Comparison of ENCODE assay signal across 1 cellular context in genomic region chr21:41877901-41878830, GRCh38.
TF ChIP-seq lines count a peak whose summit lies in the region.

No MANE protein-coding gene starts in this region.

TF ChIP-seq in HEK293, 187 proteins besides CTCF, POLR2A, EP300 and RAD21 (continued from another document and continues in another):
- TF ChIP-seq ZSCAN5A (tag by site-specific recombination; IDR thresholded peaks at IDR 0.05) (0 out of 2 replicates have a peak, but pooled peaks have one; percentile 35), KLF1 (tag by site-specific recombination; IDR thresholded peaks at IDR 0.05) (peak; percentile 57), PRDM1 (tag by site-specific recombination; IDR thresholded peaks at IDR 0.05) (peak; percentile 87), ZNF239 (tag by site-specific recombination; IDR thresholded peaks at IDR 0.05) (no peak), ZNF132 (tag by site-specific recombination; IDR thresholded peaks at IDR 0.05; ENCODE audit: borderline replicate concordance) (no peak), ZNF335 (tag by site-specific recombination; conservative IDR thresholded peaks at IDR 0.05) (peak; percentile 56), ZEB2 (tag by site-specific recombination; IDR thresholded peaks at IDR 0.05) (peak; percentile 53; the same call in 1 of the 2 replicates), ZNF18 (tag by site-specific recombination; IDR thresholded peaks at IDR 0.05) (peak; percentile 93), ZNF248 (tag by site-specific recombination; IDR thresholded peaks at IDR 0.05) (no peak), ZFHX2 (tag by site-specific recombination; conservative IDR thresholded peaks at IDR 0.05) (peak; percentile 30; the same call in 1 of the 2 replicates), KLF10 (tag by site-specific recombination; IDR thresholded peaks at IDR 0.05) (peak; percentile 31; the same call in 1 of the 2 replicates), SALL2 (tag by site-specific recombination; IDR thresholded peaks at IDR 0.05; ENCODE audit: borderline replicate concordance) (no peak), KLF8 (tag by site-specific recombination; IDR thresholded peaks at IDR 0.05) (peak; percentile 67), ZNF776 (tag by site-specific recombination; IDR thresholded peaks at IDR 0.05; ENCODE audit: borderline replicate concordance) (no peak), WT1 (tag by site-specific recombination; IDR thresholded peaks at IDR 0.05) (no peak), ZNF184 (tag by site-specific recombination; IDR thresholded peaks at IDR 0.05) (0 out of 2 replicates have a peak, but pooled peaks have one; percentile 11), ZNF350 (tag by site-specific recombination; IDR thresholded peaks at IDR 0.05) (no peak), ZNF26 (tag by site-specific recombination; IDR thresholded peaks at IDR 0.05) (no peak), ZNF677 (tag by site-specific recombination; IDR thresholded peaks at IDR 0.05) (no peak), ZNF302 (tag by site-specific recombination; IDR thresholded peaks at IDR 0.05; ENCODE audit: low read depth) (no peak), GLIS2 (tag by site-specific recombination; IDR thresholded peaks at IDR 0.05) (peak; percentile 84), GFI1B (tag by site-specific recombination; IDR thresholded peaks at IDR 0.05) (no peak), ZFP3 (tag by site-specific recombination; IDR thresholded peaks at IDR 0.05; ENCODE audit: low read depth) (no peak), ZNF10 (tag by site-specific recombination; IDR thresholded peaks at IDR 0.05) (peak; percentile 65), OSR2 (tag by site-specific recombination; IDR thresholded peaks at IDR 0.05) (peak; percentile 65), BCL11A (tag by site-specific recombination; IDR thresholded peaks at IDR 0.05; ENCODE audit: low read depth) (peak; percentile 9; the same call in 1 of the 2 replicates), ZNF214 (tag by site-specific recombination; IDR thresholded peaks at IDR 0.05; ENCODE audit: borderline replicate concordance) (no peak), ZNF529 (tag by site-specific recombination; IDR thresholded peaks at IDR 0.05; ENCODE audit: insufficient replicate concordance) (peak; percentile 3), ZNF366 (tag by site-specific recombination; conservative IDR thresholded peaks at IDR 0.05) (peak; percentile 59; the same call in 1 of the 2 replicates), ZNF660 (tag by site-specific recombination; IDR thresholded peaks at IDR 0.05) (no peak), TCF7L2 (IDR thresholded peaks at IDR 0.05; ENCODE audit: borderline replicate concordance, low read depth, low read length) (no peak), ZSCAN23 (tag by site-specific recombination; IDR thresholded peaks at IDR 0.05) (peak; percentile 39; the same call in 1 of the 2 replicates), MZF1 (tag by site-specific recombination; IDR thresholded peaks at IDR 0.05; ENCODE audit: borderline replicate concordance) (no peak), ZNF561 (tag by site-specific recombination; IDR thresholded peaks at IDR 0.05; ENCODE audit: borderline replicate concordance) (no peak; the same call in 1 of the 2 replicates), ATF2 (tag by site-specific recombination; IDR thresholded peaks at IDR 0.05; ENCODE audit: low read depth) (peak; percentile 71), ZBTB17 (tag by site-specific recombination; IDR thresholded peaks at IDR 0.05) (peak; percentile 69), ZNF664 (tag by site-specific recombination; IDR thresholded peaks at IDR 0.05) (no peak)
- TF ChIP-seq, protein P1, sequence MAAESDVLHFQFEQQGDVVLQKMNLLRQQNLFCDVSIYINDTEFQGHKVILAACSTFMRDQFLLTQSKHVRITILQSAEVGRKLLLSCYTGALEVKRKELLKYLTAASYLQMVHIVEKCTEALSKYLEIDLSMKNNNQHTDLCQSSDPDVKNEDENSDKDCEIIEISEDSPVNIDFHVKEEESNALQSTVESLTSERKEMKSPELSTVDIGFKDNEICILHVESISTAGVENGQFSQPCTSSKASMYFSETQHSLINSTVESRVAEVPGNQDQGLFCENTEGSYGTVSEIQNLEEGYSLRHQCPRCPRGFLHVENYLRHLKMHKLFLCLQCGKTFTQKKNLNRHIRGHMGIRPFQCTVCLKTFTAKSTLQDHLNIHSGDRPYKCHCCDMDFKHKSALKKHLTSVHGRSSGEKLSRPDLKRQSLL (tag by site-specific recombination; IDR thresholded peaks at IDR 0.05): no peak
- TF ChIP-seq, protein P2, sequence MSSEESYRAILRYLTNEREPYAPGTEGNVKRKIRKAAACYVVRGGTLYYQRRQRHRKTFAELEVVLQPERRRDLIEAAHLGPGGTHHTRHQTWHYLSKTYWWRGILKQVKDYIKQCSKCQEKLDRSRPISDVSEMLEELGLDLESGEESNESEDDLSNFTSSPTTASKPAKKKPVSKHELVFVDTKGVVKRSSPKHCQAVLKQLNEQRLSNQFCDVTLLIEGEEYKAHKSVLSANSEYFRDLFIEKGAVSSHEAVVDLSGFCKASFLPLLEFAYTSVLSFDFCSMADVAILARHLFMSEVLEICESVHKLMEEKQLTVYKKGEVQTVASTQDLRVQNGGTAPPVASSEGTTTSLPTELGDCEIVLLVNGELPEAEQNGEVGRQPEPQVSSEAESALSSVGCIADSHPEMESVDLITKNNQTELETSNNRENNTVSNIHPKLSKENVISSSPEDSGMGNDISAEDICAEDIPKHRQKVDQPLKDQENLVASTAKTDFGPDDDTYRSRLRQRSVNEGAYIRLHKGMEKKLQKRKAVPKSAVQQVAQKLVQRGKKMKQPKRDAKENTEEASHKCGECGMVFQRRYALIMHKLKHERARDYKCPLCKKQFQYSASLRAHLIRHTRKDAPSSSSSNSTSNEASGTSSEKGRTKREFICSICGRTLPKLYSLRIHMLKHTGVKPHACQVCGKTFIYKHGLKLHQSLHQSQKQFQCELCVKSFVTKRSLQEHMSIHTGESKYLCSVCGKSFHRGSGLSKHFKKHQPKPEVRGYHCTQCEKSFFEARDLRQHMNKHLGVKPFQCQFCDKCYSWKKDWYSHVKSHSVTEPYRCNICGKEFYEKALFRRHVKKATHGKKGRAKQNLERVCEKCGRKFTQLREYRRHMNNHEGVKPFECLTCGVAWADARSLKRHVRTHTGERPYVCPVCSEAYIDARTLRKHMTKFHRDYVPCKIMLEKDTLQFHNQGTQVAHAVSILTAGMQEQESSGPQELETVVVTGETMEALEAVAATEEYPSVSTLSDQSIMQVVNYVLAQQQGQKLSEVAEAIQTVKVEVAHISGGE (tag by site-specific recombination; conservative IDR thresholded peaks at IDR 0.05; ENCODE audit: low read depth): 0 out of 2 replicates have a peak, but pooled peaks have one; percentile 29
- TF ChIP-seq, protein P3, sequence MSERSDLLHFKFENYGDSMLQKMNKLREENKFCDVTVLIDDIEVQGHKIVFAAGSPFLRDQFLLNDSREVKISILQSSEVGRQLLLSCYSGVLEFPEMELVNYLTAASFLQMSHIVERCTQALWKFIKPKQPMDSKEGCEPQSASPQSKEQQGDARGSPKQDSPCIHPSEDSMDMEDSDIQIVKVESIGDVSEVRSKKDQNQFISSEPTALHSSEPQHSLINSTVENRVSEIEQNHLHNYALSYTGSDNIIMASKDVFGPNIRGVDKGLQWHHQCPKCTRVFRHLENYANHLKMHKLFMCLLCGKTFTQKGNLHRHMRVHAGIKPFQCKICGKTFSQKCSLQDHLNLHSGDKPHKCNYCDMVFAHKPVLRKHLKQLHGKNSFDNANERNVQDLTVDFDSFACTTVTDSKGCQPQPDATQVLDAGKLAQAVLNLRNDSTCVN (tag by site-specific recombination; optimal IDR thresholded peaks at IDR 0.05): peak; percentile 84
- TF ChIP-seq, protein P4, sequence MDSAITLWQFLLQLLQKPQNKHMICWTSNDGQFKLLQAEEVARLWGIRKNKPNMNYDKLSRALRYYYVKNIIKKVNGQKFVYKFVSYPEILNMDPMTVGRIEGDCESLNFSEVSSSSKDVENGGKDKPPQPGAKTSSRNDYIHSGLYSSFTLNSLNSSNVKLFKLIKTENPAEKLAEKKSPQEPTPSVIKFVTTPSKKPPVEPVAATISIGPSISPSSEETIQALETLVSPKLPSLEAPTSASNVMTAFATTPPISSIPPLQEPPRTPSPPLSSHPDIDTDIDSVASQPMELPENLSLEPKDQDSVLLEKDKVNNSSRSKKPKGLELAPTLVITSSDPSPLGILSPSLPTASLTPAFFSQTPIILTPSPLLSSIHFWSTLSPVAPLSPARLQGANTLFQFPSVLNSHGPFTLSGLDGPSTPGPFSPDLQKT (IDR thresholded peaks at IDR 0.05; ENCODE audit: borderline replicate concordance, low read depth, low read length): no peak
- TF ChIP-seq, protein P5, sequence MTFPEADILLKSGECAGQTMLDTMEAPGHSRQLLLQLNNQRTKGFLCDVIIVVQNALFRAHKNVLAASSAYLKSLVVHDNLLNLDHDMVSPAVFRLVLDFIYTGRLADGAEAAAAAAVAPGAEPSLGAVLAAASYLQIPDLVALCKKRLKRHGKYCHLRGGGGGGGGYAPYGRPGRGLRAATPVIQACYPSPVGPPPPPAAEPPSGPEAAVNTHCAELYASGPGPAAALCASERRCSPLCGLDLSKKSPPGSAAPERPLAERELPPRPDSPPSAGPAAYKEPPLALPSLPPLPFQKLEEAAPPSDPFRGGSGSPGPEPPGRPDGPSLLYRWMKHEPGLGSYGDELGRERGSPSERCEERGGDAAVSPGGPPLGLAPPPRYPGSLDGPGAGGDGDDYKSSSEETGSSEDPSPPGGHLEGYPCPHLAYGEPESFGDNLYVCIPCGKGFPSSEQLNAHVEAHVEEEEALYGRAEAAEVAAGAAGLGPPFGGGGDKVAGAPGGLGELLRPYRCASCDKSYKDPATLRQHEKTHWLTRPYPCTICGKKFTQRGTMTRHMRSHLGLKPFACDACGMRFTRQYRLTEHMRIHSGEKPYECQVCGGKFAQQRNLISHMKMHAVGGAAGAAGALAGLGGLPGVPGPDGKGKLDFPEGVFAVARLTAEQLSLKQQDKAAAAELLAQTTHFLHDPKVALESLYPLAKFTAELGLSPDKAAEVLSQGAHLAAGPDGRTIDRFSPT (tag by site-specific recombination; IDR thresholded peaks at IDR 0.05): no peak
- TF ChIP-seq, protein P6, sequence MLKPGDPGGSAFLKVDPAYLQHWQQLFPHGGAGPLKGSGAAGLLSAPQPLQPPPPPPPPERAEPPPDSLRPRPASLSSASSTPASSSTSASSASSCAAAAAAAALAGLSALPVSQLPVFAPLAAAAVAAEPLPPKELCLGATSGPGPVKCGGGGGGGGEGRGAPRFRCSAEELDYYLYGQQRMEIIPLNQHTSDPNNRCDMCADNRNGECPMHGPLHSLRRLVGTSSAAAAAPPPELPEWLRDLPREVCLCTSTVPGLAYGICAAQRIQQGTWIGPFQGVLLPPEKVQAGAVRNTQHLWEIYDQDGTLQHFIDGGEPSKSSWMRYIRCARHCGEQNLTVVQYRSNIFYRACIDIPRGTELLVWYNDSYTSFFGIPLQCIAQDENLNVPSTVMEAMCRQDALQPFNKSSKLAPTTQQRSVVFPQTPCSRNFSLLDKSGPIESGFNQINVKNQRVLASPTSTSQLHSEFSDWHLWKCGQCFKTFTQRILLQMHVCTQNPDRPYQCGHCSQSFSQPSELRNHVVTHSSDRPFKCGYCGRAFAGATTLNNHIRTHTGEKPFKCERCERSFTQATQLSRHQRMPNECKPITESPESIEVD (tag by site-specific recombination; IDR thresholded peaks at IDR 0.05): no peak
- TF ChIP-seq, protein P7, sequence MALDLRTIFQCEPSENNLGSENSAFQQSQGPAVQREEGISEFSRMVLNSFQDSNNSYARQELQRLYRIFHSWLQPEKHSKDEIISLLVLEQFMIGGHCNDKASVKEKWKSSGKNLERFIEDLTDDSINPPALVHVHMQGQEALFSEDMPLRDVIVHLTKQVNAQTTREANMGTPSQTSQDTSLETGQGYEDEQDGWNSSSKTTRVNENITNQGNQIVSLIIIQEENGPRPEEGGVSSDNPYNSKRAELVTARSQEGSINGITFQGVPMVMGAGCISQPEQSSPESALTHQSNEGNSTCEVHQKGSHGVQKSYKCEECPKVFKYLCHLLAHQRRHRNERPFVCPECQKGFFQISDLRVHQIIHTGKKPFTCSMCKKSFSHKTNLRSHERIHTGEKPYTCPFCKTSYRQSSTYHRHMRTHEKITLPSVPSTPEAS (tag by site-specific recombination; IDR thresholded peaks at IDR 0.05): 0 out of 2 replicates have a peak, but pooled peaks have one; percentile 12
